In genomic region chr13:114116734-114117133, GRCh38 we compare ENCODE assay signal across 24 cellular contexts. TPM values are rescaled to one million over a fixed set of nuclear protein-coding genes. Genes with fewer than 3 reads are reported as not detected.
DNase-seq lines count a peak whose midpoint lies in the region; ATAC-seq and TF ChIP-seq lines count a peak whose summit lies in the region.
"Had no signal": no experiment of that assay in that cellular context is flagged by ENCODE, and none has a peak within 500 bp of the region (broad histone marks: within the 10 kb centered on the region; RNA-seq: fewer than 3 reads in every experiment).

No MANE protein-coding gene starts in this region.

- H3K4ac ChIP-seq in trophoblast cell (ENCODE audit: low read depth, low read length): no peak overlapping the region

- no peak overlapping the region for H4K91ac ChIP-seq in trophoblast cell (ENCODE audit: low read depth, low read length)

- intact Hi-C loops in psoas muscle (cut with DNase I): no loop called here

- H3K27ac ChIP-seq in trophoblast cell (ENCODE audit: low read depth, low read length) (no peak overlapping the region), psoas muscle (no peak overlapping the region)
- H3K27ac ChIP-seq: SK-N-MC, testis had no signal

- no peak overlapping the region for H2BK5ac ChIP-seq in trophoblast cell (ENCODE audit: low read depth, low read length, poor library complexity)

- H4K8ac ChIP-seq in trophoblast cell (ENCODE audit: low read depth, low read length): no peak overlapping the region

- H2BK120ac ChIP-seq in trophoblast cell (ENCODE audit: insufficient read depth, low read length, poor library complexity): no peak overlapping the region

- H2BK12ac ChIP-seq in trophoblast cell (ENCODE audit: low read length): no peak overlapping the region

- no peaks in the 10 kb centered on the region for H3K79me2 ChIP-seq in trophoblast cell (ENCODE audit: control insufficient read depth, insufficient read depth, low read length, poor library complexity)

- no peak overlapping the region for H3K18ac ChIP-seq in trophoblast cell (ENCODE audit: low read length)

- H3K4me1 Mint-ChIP-seq in HFFc6 (ENCODE audit: low read depth): peaks cover 87% of the 10 kb centered on the region
- H3K4me1 Mint-ChIP-seq in immature natural killer cell: peaks cover 76 to 78% of the 10 kb centered on the region in 2 donors

- H3K4me2 ChIP-seq in trophoblast cell (ENCODE audit: low read length): no peak overlapping the region

- H3K14ac ChIP-seq in trophoblast cell (ENCODE audit: low read length): no peak overlapping the region

- H3K23ac ChIP-seq in trophoblast cell (ENCODE audit: low read length): no peak overlapping the region

- peak; percentile 22 for DNase-seq in activated CD8-positive, alpha-beta memory T cell treated with anti-CD3 and anti-CD28 coated beads, Interleukin-2, amount 50 U/mL, for 48 hours
- no peak for DNase-seq in activated CD8-positive, alpha-beta memory T cell treated with anti-CD3 and anti-CD28 coated beads, Interleukin-2, amount 50 U/mL, for 4 hours
- DNase-seq in HFFc6: no peak
- no peak for DNase-seq in immature natural killer cell
- no peak for DNase-seq in trophoblast cell
- DNase-seq in NCI-H524 (lab: John Stamatoyannopoulos, UW): no peak
- no peak for DNase-seq in psoas muscle
- DNase-seq in putamen (ENCODE audit: low spot score): no peak
- DNase-seq: activated B cell treated with CpG ODN at 0.5 μM for 24 hours; cortex of kidney; effector memory CD4-positive, alpha-beta T cell; EL; erythroblast; MM.1S; natural killer cell; NCI-H2029; NCI-H510A treated with DMSO at 0.1 percent for 48 hours; occipital lobe; OCI-M1; testis had no signal

- H3K9ac ChIP-seq in trophoblast cell (ENCODE audit: low read length): no peak overlapping the region

- H3K79me1 ChIP-seq in trophoblast cell (ENCODE audit: low read length): peaks cover 15% of the 10 kb centered on the region

- H3K27ac Mint-ChIP-seq in HFFc6: peak overlapping the region; percentile 99
- H3K27ac Mint-ChIP-seq in immature natural killer cell: peak overlapping the region in 5 of 6 donors; percentile 89 to 98 (median 94)

- WGBS in trophoblast cell (ENCODE audit: extremely low coverage, insufficient coverage, insufficient read length): no CpG with 5 or more reads among the region's 17 CpGs
- 83 to 91% (median 84%) methylated on average over 17 of the region's 17 CpGs for WGBS in psoas muscle, 3 donors

- H3K9me3 ChIP-seq in trophoblast cell (ENCODE audit: insufficient read depth, low read depth, low read length) (peaks cover 6% of the 10 kb centered on the region), psoas muscle (no peaks in the 10 kb centered on the region)
- H3K9me3 ChIP-seq: testis had no signal

- H3K4me3 Mint-ChIP-seq in HFFc6 (no peak overlapping the region), immature natural killer cell (no peak overlapping the region)
- H3K4me3 Mint-ChIP-seq: activated B cell treated with CpG ODN at 0.5 μM for 24 hours; activated T-helper 17 cell treated with anti-CD3 and anti-CD28 coated beads, Interleukin-2, amount 50 U/mL, for 72 hours had no signal

- H3K9me3 Mint-ChIP-seq in HFFc6 (no peaks in the 10 kb centered on the region), immature natural killer cell (peaks cover 0 to 3% (median 0%) of the 10 kb centered on the region in 6 donors)
- H3K9me3 Mint-ChIP-seq: activated B cell treated with CpG ODN at 0.5 μM for 24 hours; activated T-helper 17 cell treated with anti-CD3 and anti-CD28 coated beads, Interleukin-2, amount 50 U/mL, for 72 hours; natural killer cell had no signal

- H3K27me3 Mint-ChIP-seq in HFFc6 (ENCODE audit: insufficient read depth): peaks cover 15% of the 10 kb centered on the region
- H3K27me3 Mint-ChIP-seq in immature natural killer cell (ENCODE audit: low read depth in 3 of 3): peaks cover 41 to 69% (median 50%) of the 10 kb centered on the region in 3 donors
- H3K27me3 Mint-ChIP-seq: activated B cell treated with CpG ODN at 0.5 μM for 24 hours; activated T-helper 17 cell treated with anti-CD3 and anti-CD28 coated beads, Interleukin-2, amount 50 U/mL, for 72 hours had no signal

- H3K4me3 ChIP-seq in trophoblast cell (ENCODE audit: low read depth, low read length) (peak overlapping the region; percentile 62), psoas muscle (no peak overlapping the region)
- H3K4me3 ChIP-seq: SK-N-MC, skin epidermis, testis had no signal

- no peak overlapping the region for H4K12ac ChIP-seq in trophoblast cell (ENCODE audit: low read depth, low read length)

- H3K4me1 ChIP-seq in trophoblast cell (ENCODE audit: control insufficient read depth in 1 of 2, insufficient read depth in 2 of 2, low read length in 2 of 2) (peaks cover 26 to 40% of the 10 kb centered on the region in 2 experiments), psoas muscle (peaks cover 50% of the 10 kb centered on the region)

- no peak overlapping the region for H2AFZ ChIP-seq in trophoblast cell (ENCODE audit: insufficient read depth, low read length, poor library complexity)

- no peak overlapping the region for H2AK5ac ChIP-seq in trophoblast cell (ENCODE audit: low read length)

- TF ChIP-seq CTCF in HFFc6 (IDR thresholded peaks at IDR 0.05) (no peak), psoas muscle (IDR thresholded peaks at IDR 0.05) (no peak)

- H3K36me3 ChIP-seq in trophoblast cell (ENCODE audit: control insufficient read depth in 1 of 2, insufficient read depth in 2 of 2, low read length in 2 of 2) (peaks cover 3 to 10% of the 10 kb centered on the region in 2 experiments), psoas muscle (ENCODE audit: insufficient read depth in 1 of 2, low read depth in 1 of 2) (no peaks in the 10 kb centered on the region)

- H3K27me3 ChIP-seq in trophoblast cell (ENCODE audit: insufficient read depth, low read length): no peaks in the 10 kb centered on the region
- no peaks in the 10 kb centered on the region for H3K27me3 ChIP-seq in psoas muscle (ENCODE audit: insufficient read depth in 3 of 3, low read length in 2 of 3)
- H3K27me3 ChIP-seq: testis had no signal

- H3K36me3 Mint-ChIP-seq in HFFc6 (ENCODE audit: low read depth): peaks cover 20% of the 10 kb centered on the region
- peaks cover 14 to 29% (median 18%) of the 10 kb centered on the region in 3 donors for H3K36me3 Mint-ChIP-seq in immature natural killer cell
- H3K36me3 Mint-ChIP-seq: natural killer cell had no signal

- ATAC-seq in psoas muscle: no peak
- ATAC-seq: activated T-helper 17 cell treated with anti-CD3 and anti-CD28 coated beads, Interleukin-2, amount 50 U/mL, for 72 hours; natural killer cell; stimulated activated naive CD8-positive, alpha-beta T cell treated with anti-CD3 and anti-CD28 coated beads, Interleukin-15, Interleukin-2, amounts not matched to agents 100 U/mL and 50 U/mL, for 24 hours had no signal

RNA-seq across cellular contexts. Expression of gene RASA3, which starts 15.7 kb away (rescaled TPM):
- 10 to 100 TPM; 31.6 to 37.6 (median 33.1) TPM for total RNA-seq in HFFc6 (2021; fragmentation: NEBNext Ultra II Directional; extraction: Animal tissue kit (Norgen Biotek cat#: 25700))
- polyA plus RNA-seq in immature natural killer cell: 100 to 1,000 TPM in 1 of 3 donors, 10 to 100 TPM in 2; 37.4 to 153 (median 64.8) TPM
- 12.8 and 13.0 TPM in 2 replicates for polyA plus RNA-seq in trophoblast cell (2013)
- total RNA-seq in psoas muscle: 10 to 100 TPM in 3 of 4 donors, 1 to 10 TPM in 1; 9.2 to 20.2 (median 14.5) TPM
- polyA plus RNA-seq in psoas muscle: 10 to 100 TPM in 1 of 3 donors, 1 to 10 TPM in 2; 4.8 to 24.4 (median 5.2) TPM
